In genomic region chr5:104237574-104237973, GRCh38 we compare ENCODE assay signal across 5 cellular contexts.
"Had no signal": no experiment of that assay in that cellular context is flagged by ENCODE, and none has a peak within 500 bp of the region (broad histone marks: within the 10 kb centered on the region; RNA-seq: fewer than 3 reads in every experiment).

No MANE protein-coding gene starts in this region.

- H3K4me2 ChIP-seq: GM23338 had no signal

- H2AFZ ChIP-seq: GM23338 had no signal

- H3K4me3 ChIP-seq: GM23338, K562 had no signal

- DNase-seq: H9, HCEC 1CT, IMR-90 had no signal
